Comparison of ENCODE assay signal across 1 cellular context in the genomic region with DNA sequence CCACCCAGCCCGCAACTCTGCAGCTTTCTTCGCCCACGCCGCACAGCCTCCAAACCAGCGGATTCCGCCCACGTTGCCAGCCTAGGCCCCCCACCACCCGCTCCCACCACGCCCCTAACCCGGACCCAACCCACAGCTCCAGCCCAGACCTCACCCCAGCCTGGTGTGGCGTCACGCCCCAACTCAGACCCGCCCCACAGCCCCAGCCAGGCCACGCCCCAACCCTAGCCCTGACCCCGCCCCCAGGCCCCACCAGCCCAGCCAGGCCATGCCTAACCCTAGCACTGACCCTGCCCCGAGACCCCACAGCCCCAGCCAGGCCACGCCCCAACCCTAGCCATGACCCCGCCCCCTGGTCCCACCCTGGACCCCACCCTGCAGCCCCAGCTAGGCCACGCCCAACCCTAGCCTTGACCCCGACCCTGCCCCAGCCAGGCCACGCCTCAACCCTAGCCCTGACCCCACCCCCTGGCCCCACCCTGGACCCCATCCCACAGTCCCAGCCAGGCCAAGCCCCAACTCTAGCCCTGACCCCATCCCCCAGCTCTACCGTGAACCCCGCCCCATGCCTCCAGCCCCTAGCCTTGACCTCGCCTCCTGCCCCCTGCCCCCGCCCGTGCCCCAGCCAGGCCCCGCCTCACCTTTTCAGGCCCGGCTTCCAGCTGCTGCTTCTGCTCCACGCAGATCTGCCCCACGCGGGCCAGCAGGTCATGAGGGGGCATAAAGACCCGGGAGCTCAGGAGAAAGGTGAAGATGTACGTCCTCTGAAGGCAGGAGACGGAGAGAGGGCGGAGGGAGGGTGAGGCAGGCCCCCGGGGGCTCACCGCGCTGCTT.
TF ChIP-seq lines count a peak whose summit lies in the region.

No MANE protein-coding gene starts in this region.

TF ChIP-seq in K562, 482 proteins besides CTCF, POLR2A, EP300 and RAD21 (continued from another document and continues in another):
- no peak for TF ChIP-seq MGA (IDR thresholded peaks at IDR 0.05)
- TF ChIP-seq HDAC2 (IDR thresholded peaks at IDR 0.05) = no peak
- TF ChIP-seq EGR1 (conservative IDR thresholded peaks at IDR 0.05) = peak; percentile 96
- TF ChIP-seq DACH1 (IDR thresholded peaks at IDR 0.05; ENCODE audit: partially characterized antibody) = peak; percentile 15
- no peak for TF ChIP-seq SRSF3 (IDR thresholded peaks at IDR 0.05; ENCODE audit: insufficient read depth, low read length)
- no peak for TF ChIP-seq PHTF2 (CRISPR knock-in tag; IDR thresholded peaks at IDR 0.05)
- peak; percentile 67 for TF ChIP-seq ZNF121 (CRISPR knock-in tag; conservative IDR thresholded peaks at IDR 0.05)
- TF ChIP-seq E2F8 (IDR thresholded peaks at IDR 0.05; ENCODE audit: low read depth, partially characterized antibody) = no peak
- no peak for TF ChIP-seq NR4A1 (CRISPR knock-in tag; IDR thresholded peaks at IDR 0.05)
- TF ChIP-seq NR4A1 (tag; IDR thresholded peaks at IDR 0.05) = 0 out of 2 replicates have a peak, but pooled peaks have one; percentile 50
- TF ChIP-seq TAF1 (IDR thresholded peaks at IDR 0.05; ENCODE audit: control insufficient read depth, extremely low read depth, insufficient read depth, low read length, severe bottlenecking) = peak; percentile 3
- TF ChIP-seq, protein P1, sequence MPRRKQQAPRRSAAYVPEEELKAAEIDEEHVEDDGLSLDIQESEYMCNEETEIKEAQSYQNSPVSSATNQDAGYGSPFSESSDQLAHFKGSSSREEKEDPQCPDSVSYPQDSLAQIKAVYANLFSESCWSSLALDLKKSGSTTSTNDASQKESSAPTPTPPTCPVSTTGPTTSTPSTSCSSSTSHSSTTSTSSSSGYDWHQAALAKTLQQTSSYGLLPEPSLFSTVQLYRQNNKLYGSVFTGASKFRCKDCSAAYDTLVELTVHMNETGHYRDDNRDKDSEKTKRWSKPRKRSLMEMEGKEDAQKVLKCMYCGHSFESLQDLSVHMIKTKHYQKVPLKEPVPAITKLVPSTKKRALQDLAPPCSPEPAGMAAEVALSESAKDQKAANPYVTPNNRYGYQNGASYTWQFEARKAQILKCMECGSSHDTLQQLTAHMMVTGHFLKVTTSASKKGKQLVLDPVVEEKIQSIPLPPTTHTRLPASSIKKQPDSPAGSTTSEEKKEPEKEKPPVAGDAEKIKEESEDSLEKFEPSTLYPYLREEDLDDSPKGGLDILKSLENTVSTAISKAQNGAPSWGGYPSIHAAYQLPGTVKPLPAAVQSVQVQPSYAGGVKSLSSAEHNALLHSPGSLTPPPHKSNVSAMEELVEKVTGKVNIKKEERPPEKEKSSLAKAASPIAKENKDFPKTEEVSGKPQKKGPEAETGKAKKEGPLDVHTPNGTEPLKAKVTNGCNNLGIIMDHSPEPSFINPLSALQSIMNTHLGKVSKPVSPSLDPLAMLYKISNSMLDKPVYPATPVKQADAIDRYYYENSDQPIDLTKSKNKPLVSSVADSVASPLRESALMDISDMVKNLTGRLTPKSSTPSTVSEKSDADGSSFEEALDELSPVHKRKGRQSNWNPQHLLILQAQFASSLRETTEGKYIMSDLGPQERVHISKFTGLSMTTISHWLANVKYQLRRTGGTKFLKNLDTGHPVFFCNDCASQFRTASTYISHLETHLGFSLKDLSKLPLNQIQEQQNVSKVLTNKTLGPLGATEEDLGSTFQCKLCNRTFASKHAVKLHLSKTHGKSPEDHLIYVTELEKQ (CRISPR knock-in tag; IDR thresholded peaks at IDR 0.05) = no peak
- no peak for TF ChIP-seq ZNF398 (CRISPR knock-in tag; IDR thresholded peaks at IDR 0.05)
- no peak for TF ChIP-seq C11orf30 (IDR thresholded peaks at IDR 0.05; ENCODE audit: low read depth)
- no peak for TF ChIP-seq U2AF1 (optimal IDR thresholded peaks at IDR 0.05; ENCODE audit: low read depth, low read length)
- TF ChIP-seq MYBL2 (IDR thresholded peaks at IDR 0.05; ENCODE audit: low read depth) = no peak
- TF ChIP-seq MYBL2 (CRISPR knock-in tag; IDR thresholded peaks at IDR 0.05; ENCODE audit: borderline replicate concordance) = no peak
- TF ChIP-seq EP400 (IDR thresholded peaks at IDR 0.05) = no peak
- TF ChIP-seq NR2C2 (CRISPR knock-in tag; IDR thresholded peaks at IDR 0.05) = no peak
- peak; percentile 83 for TF ChIP-seq NR2C2 (tag; IDR thresholded peaks at IDR 0.05)
- TF ChIP-seq DPF2 (IDR thresholded peaks at IDR 0.05) = no peak; the same call in 1 of the 2 replicates
- TF ChIP-seq SMAD4 (CRISPR knock-in tag; conservative IDR thresholded peaks at IDR 0.05) = 0 out of 2 replicates have a peak, but pooled peaks have one; percentile 9
- TF ChIP-seq MTA3 (IDR thresholded peaks at IDR 0.05; ENCODE audit: borderline replicate concordance) = no peak
- TF ChIP-seq SIN3A (IDR thresholded peaks at IDR 0.05; ENCODE audit: borderline replicate concordance in 2 of 2, control insufficient read depth in 1 of 2, low read depth in 2 of 2, low read length in 2 of 2) = peak in 1 of 2 experiments; percentile 30; a peak in 1 of 4 replicates
- TF ChIP-seq SP1 (CRISPR knock-in tag; IDR thresholded peaks at IDR 0.05) = peak; percentile 51
- peak; percentile 63 for TF ChIP-seq SAP30 (IDR thresholded peaks at IDR 0.05; ENCODE audit: borderline replicate concordance, insufficient read depth, low read depth, low read length, poor library complexity, severe bottlenecking)
- TF ChIP-seq SRSF9 (IDR thresholded peaks at IDR 0.05; ENCODE audit: borderline replicate concordance, low read depth, low read length) = no peak
- TF ChIP-seq FOXO4 (CRISPR knock-in tag; IDR thresholded peaks at IDR 0.05) = no peak
- TF ChIP-seq KLF16 (IDR thresholded peaks at IDR 0.05) = no peak; the same call in 1 of the 2 replicates
- TF ChIP-seq PCBP1 (IDR thresholded peaks at IDR 0.05; ENCODE audit: low read depth, low read length, poor library complexity, severe bottlenecking) = no peak
- no peak for TF ChIP-seq SETDB1 (IDR thresholded peaks at IDR 0.05; ENCODE audit: low read length)
- no peak for TF ChIP-seq SP2 (IDR thresholded peaks at IDR 0.05; ENCODE audit: extremely low read depth, low read depth, low read length, poor library complexity, severe bottlenecking)
- TF ChIP-seq ZBTB7A (IDR thresholded peaks at IDR 0.05; ENCODE audit: borderline replicate concordance, control insufficient read depth, low read depth, low read length) = peak; percentile 71; the same call in 1 of the 2 replicates
- TF ChIP-seq ZNF778 (CRISPR knock-in tag; IDR thresholded peaks at IDR 0.05) = no peak
- no peak for TF ChIP-seq NBN (IDR thresholded peaks at IDR 0.05; ENCODE audit: low read depth)
- TF ChIP-seq HNRNPLL (IDR thresholded peaks at IDR 0.05; ENCODE audit: low read depth, low read length, poor library complexity, severe bottlenecking) = no peak
- peak; percentile 81; the same call in 1 of the 2 replicates for TF ChIP-seq SAFB (IDR thresholded peaks at IDR 0.05; ENCODE audit: borderline replicate concordance, low read depth, low read length)
